ENCODE assay signal across 8 cellular contexts in the genomic region with DNA sequence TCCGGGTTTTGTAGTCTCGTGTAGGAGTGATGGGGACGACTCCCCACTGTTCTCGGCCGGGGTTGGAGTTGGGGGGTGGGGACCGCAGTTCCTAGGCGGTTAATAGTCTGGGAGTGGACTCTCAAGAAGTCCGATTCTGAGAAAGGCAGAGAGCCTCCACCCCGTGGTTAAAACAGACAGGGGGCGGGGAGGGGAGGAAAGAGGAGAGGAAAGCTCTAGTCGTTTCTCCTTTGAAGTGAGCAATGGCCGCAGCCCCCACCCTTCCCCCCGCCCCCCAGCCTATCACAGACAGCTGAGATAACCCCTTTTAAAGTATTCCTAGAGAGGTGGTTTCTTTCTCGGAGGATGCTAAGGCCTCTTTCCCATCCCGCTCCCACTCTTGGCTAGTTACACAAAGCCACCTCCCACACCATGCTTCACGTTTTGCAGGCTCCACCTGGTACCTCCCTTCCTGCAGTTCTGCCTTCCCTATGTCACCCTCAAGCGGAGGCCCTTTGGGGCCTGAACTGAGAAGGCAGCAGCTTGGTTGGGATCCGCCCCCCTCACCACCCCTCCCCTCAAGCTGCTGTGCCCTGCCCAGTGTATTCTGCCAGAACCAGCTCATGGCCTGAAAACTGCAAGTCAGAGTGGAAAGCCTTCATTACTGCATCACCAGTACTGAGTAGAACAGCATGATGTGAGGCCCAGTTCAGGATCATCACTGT. TPM values are rescaled to one million over a fixed set of nuclear protein-coding genes. Genes with fewer than 3 reads are reported as not detected.
DNase-seq lines count a peak whose midpoint lies in the region; ATAC-seq and TF ChIP-seq lines count a peak whose summit lies in the region.

No MANE protein-coding gene starts in this region.

- H3K36me3 ChIP-seq in mucosa of descending colon (ENCODE audit: low read depth), result no peaks in the 10 kb centered on the region
- H3K36me3 ChIP-seq in stomach, result peaks cover 26 to 43% (median 36%) of the 10 kb centered on the region in 4 donors

- H3K9me3 ChIP-seq in mucosa of descending colon (no peaks in the 10 kb centered on the region), stomach (no peaks in the 10 kb centered on the region)

- H3K4me3 ChIP-seq in mucosa of descending colon (peak overlapping the region; percentile 33), stomach (peak overlapping the region; percentile 66 to 84 (median 66))

- intact Hi-C loops in mucosa of descending colon (cut with DNase I, micrococcal nuclease) (no loop called here), stomach (cut with DNase I; ENCODE audit: low total_unique reads) (no loop called here)

- peak; percentile 32 for DNase-seq in DMS 273 treated with DMSO at 0.1 percent for 48 hours (lab: John Stamatoyannopoulos, UW)
- peak; percentile 84 for DNase-seq in NAMALWA (ENCODE audit: low spot score)
- DNase-seq in activated CD4-positive, alpha-beta T cell treated with anti-CD3 and anti-CD28 coated beads, Interleukin-2, amount 50 U/mL, for 24 hours (ENCODE audit: low read depth in 1 of 2, low spot score in 1 of 2), result peak; percentile 54 to 72
- peak in 2 of 3 experiments; percentile 22 to 25 for DNase-seq in effector memory CD8-positive, alpha-beta T cell
- DNase-seq in mucosa of descending colon, result peak in 2 of 3 donors; percentile 47 to 72
- peak; percentile 32 for DNase-seq in stomach
- DNase-seq in Kasumi-1 (lab: John Stamatoyannopoulos, UW), result no peak

- TF ChIP-seq EP300 in stomach (IDR thresholded peaks at IDR 0.05), result no peak

- no peak for TF ChIP-seq POLR2A in stomach (IDR thresholded peaks at IDR 0.05)

- no peaks in the 10 kb centered on the region for H3K27me3 Mint-ChIP-seq in effector memory CD8-positive, alpha-beta T cell

- ATAC-seq in effector memory CD8-positive, alpha-beta T cell (replicated peaks), result no peak
- no peak for ATAC-seq in mucosa of descending colon
- ATAC-seq in GM21381 (IDR thresholded peaks at IDR 0.05; ENCODE audit: unreplicated experiment), result no peak

- TF ChIP-seq CTCF in mucosa of descending colon (IDR thresholded peaks at IDR 0.05) (no peak), stomach (IDR thresholded peaks at IDR 0.05) (peak in 1 of 7 experiments; percentile 3)

- no peaks in the 10 kb centered on the region for H3K9me3 Mint-ChIP-seq in effector memory CD8-positive, alpha-beta T cell

- H3K4me3 Mint-ChIP-seq in effector memory CD8-positive, alpha-beta T cell, result peak overlapping the region; percentile 85 to 86

- H3K4me1 Mint-ChIP-seq in effector memory CD8-positive, alpha-beta T cell (ENCODE audit: low read depth in 2 of 2), result peaks cover 23 to 24% of the 10 kb centered on the region in 2 donors

- no peaks in the 10 kb centered on the region for H3K27me3 ChIP-seq in stomach

- WGBS in stomach, 5 donors, result 1 to 3% (median 1%) methylated on average over 17 to 18 of the region's 18 CpGs

- H3K27ac ChIP-seq in stomach, result peak overlapping the region; percentile 11 to 96 (median 94)

- H3K27ac Mint-ChIP-seq in effector memory CD8-positive, alpha-beta T cell, result peak overlapping the region; percentile 96 to 99

- H3K4me1 ChIP-seq in mucosa of descending colon (ENCODE audit: low read depth) (peaks cover 19% of the 10 kb centered on the region), stomach (peaks cover 9 to 37% (median 25%) of the 10 kb centered on the region in 4 donors)

- peaks cover 42% of the 10 kb centered on the region for H3K36me3 Mint-ChIP-seq in effector memory CD8-positive, alpha-beta T cell (ENCODE audit: insufficient read depth)

RNA-seq across cellular contexts. Expression of a gene that starts 0.9 kb away (rescaled TPM):
- 10 to 100 TPM; 65.9 to 80.7 (median 79.7) TPM for total RNA-seq in mucosa of descending colon
- 10 to 100 TPM; 26.3 to 69.4 (median 48.7) TPM for total RNA-seq in stomach
- polyA plus RNA-seq in stomach, result 10 to 100 TPM; 20.9 to 29.0 (median 25.0) TPM

RNA-seq across cellular contexts. Expression of a gene that starts 1.7 kb away (rescaled TPM):
- 10 to 100 TPM in 1 of 3 donors, 1 to 10 TPM in 2; 2.8 to 15.3 (median 5.2) TPM for total RNA-seq in mucosa of descending colon
- total RNA-seq in stomach, result 10 to 100 TPM in 3 of 5 donors, 1 to 10 TPM in 2; 3.3 to 56.0 (median 19.6) TPM
- 10 to 100 TPM in 1 of 3 donors, 1 to 10 TPM in 2; 2.1 to 12.2 (median 9.8) TPM for polyA plus RNA-seq in stomach

RNA-seq across cellular contexts. Expression of a gene that starts 12.1 kb away (rescaled TPM):
- 1 to 10 TPM in 1 of 3 donors, under 1 TPM in 2; 0.38 to 5.3 (median 0.96) TPM for total RNA-seq in mucosa of descending colon
- 10 to 100 TPM in 1 of 5 donors, 1 to 10 TPM in 2, under 1 TPM in 1, not detected in 1; 0.89 to 11.1 (median 4.5) TPM for total RNA-seq in stomach
- polyA plus RNA-seq in stomach, result 1 to 10 TPM in 2 of 3 donors, under 1 TPM in 1; 0.87 to 2.8 (median 2.7) TPM

RNA-seq across cellular contexts. Expression of a gene that starts 14.5 kb away (rescaled TPM):
- 100 to 1,000 TPM; 408 to 766 (median 700) TPM for total RNA-seq in mucosa of descending colon
- total RNA-seq in stomach, result 100 to 1,000 TPM; 131 to 359 (median 268) TPM
- 100 to 1,000 TPM; 403 to 526 (median 504) TPM for polyA plus RNA-seq in stomach

RNA-seq across cellular contexts. Expression of a gene that starts 20.3 kb away (rescaled TPM):
- 10 to 100 TPM in 2 of 3 donors, 1 to 10 TPM in 1; 9.7 to 11.7 (median 10.6) TPM for total RNA-seq in mucosa of descending colon
- 10 to 100 TPM in 1 of 5 donors, 1 to 10 TPM in 3, not detected in 1; 5.1 to 24.0 (median 6.0) TPM for total RNA-seq in stomach
- 10 to 100 TPM in 2 of 3 donors, 1 to 10 TPM in 1; 9.9 to 13.4 (median 11.2) TPM for polyA plus RNA-seq in stomach

Comparison
In these comparisons a context has a peak if more than half of its experiments do, and no peak if none do; other contexts are left out.
1. DNase-seq: peak in DMS 273 treated with DMSO at 0.1 percent for 48 hours (single experiment), NAMALWA (single experiment), activated CD4-positive, alpha-beta T cell treated with anti-CD3 and anti-CD28 coated beads, Interleukin-2, amount 50 U/mL, for 24 hours (2 of 2), effector memory CD8-positive, alpha-beta T cell (2 of 3), mucosa of descending colon (2 of 3) and stomach (single experiment); none in Kasumi-1 (0 of 2).